24 cellular contexts compared by ENCODE assay signal in genomic region chr6:101806241-101806640, GRCh38.
DNase-seq lines count a peak whose midpoint lies in the region; ATAC-seq, FAIRE-seq and TF ChIP-seq lines count a peak whose summit lies in the region.
"Had no signal": no experiment of that assay in that cellular context is flagged by ENCODE, and none has a peak within 500 bp of the region (broad histone marks: within the 10 kb centered on the region; RNA-seq: fewer than 3 reads in every experiment).

No MANE protein-coding gene starts in this region.

- peaks cover 15% of the 10 kb centered on the region for H3K4me1 Mint-ChIP-seq in chondrocyte (ENCODE audit: low read depth)
- H3K4me1 Mint-ChIP-seq: neural crest cell had no signal

- ATAC-seq in GM21381 (IDR thresholded peaks at IDR 0.05; ENCODE audit: unreplicated experiment): no peak
- ATAC-seq: sciatic nerve had no signal

- H3K4me3 ChIP-seq in osteoblast (ENCODE audit: insufficient read depth, low read length) (no peak overlapping the region), esophagus muscularis mucosa (no peak overlapping the region), adrenal gland (no peak overlapping the region)
- H3K4me3 ChIP-seq: lung, vagina had no signal

- TF ChIP-seq POLR2A in esophagus muscularis mucosa (IDR thresholded peaks at IDR 0.05; ENCODE audit: low read depth) (no peak), adrenal gland (IDR thresholded peaks at IDR 0.05) (no peak)

- no peak for TF ChIP-seq EP300 in esophagus muscularis mucosa (IDR thresholded peaks at IDR 0.05)

- H2AFZ ChIP-seq in osteoblast (ENCODE audit: low read length): no peak overlapping the region

- H3K4me3 Mint-ChIP-seq in chondrocyte (ENCODE audit: unreplicated experiment): no peak overlapping the region
- H3K4me3 Mint-ChIP-seq: CD4-positive, alpha-beta T cell; H9; neural crest cell had no signal

- no peaks in the 10 kb centered on the region for H4K20me1 ChIP-seq in osteoblast (ENCODE audit: insufficient read depth, low read length)

- H3K27me3 ChIP-seq in osteoblast (ENCODE audit: insufficient read depth, low read length) (no peaks in the 10 kb centered on the region), esophagus muscularis mucosa (no peaks in the 10 kb centered on the region), adrenal gland (no peaks in the 10 kb centered on the region)
- H3K27me3 ChIP-seq: vagina had no signal

- 58% methylated on average over 1 of the region's 1 CpG for WGBS in esophagus muscularis mucosa
- WGBS in adrenal gland, 4 donors: 56 to 65% (median 61%) methylated on average over 1 of the region's 1 CpG

- intact Hi-C loops in esophagus muscularis mucosa (cut with DNase I) (no loop called here), adrenal gland (cut with DNase I) (no loop called here)

- peak; percentile 95 for FAIRE-seq in RCC 7860 (lab: Jason Lieb, UNC)
- FAIRE-seq: endometrium, GM18507 had no signal

- H3K4me1 ChIP-seq in osteoblast (ENCODE audit: insufficient read depth, low read length) (peaks cover 10% of the 10 kb centered on the region), esophagus muscularis mucosa (no peaks in the 10 kb centered on the region), adrenal gland (replicated peaks in 1 of 2) (no peaks in the 10 kb centered on the region)
- H3K4me1 ChIP-seq: vagina had no signal

- peak overlapping the region; percentile 43 for H3K4me2 ChIP-seq in osteoblast (ENCODE audit: insufficient read depth, low read length)

- no peaks in the 10 kb centered on the region for H3K36me3 Mint-ChIP-seq in chondrocyte (ENCODE audit: low read depth)

- H3K9me3 Mint-ChIP-seq in chondrocyte (ENCODE audit: low read depth): no peaks in the 10 kb centered on the region
- H3K9me3 Mint-ChIP-seq: H9, neural crest cell had no signal

- TF ChIP-seq CTCF in chondrocyte (IDR thresholded peaks at IDR 0.05): no peak
- TF ChIP-seq CTCF in osteoblast (IDR thresholded peaks at IDR 0.05; ENCODE audit: extremely low read depth, low read depth, low read length): no peak
- no peak for TF ChIP-seq CTCF in esophagus muscularis mucosa (IDR thresholded peaks at IDR 0.05)
- no peak for TF ChIP-seq CTCF in adrenal gland (IDR thresholded peaks at IDR 0.05)

- H3K27ac ChIP-seq in osteoblast (ENCODE audit: low read depth, low read length) (peak overlapping the region; percentile 45), esophagus muscularis mucosa (replicated peaks in 1 of 4) (no peak overlapping the region), adrenal gland (no peak overlapping the region)
- H3K27ac ChIP-seq: vagina, VCaP had no signal

- H3K27me3 Mint-ChIP-seq in chondrocyte (ENCODE audit: low read depth): peaks cover 1% of the 10 kb centered on the region
- H3K27me3 Mint-ChIP-seq: CD4-positive, alpha-beta T cell had no signal

- H3K9me3 ChIP-seq in osteoblast (ENCODE audit: low read depth, low read length) (no peaks in the 10 kb centered on the region), esophagus muscularis mucosa (no peaks in the 10 kb centered on the region), adrenal gland (replicated peaks in 1 of 3) (no peaks in the 10 kb centered on the region)
- H3K9me3 ChIP-seq: vagina had no signal

- H3K36me3 ChIP-seq in osteoblast (ENCODE audit: insufficient read depth, low read length) (no peaks in the 10 kb centered on the region), esophagus muscularis mucosa (no peaks in the 10 kb centered on the region), adrenal gland (replicated peaks in 1 of 2) (no peaks in the 10 kb centered on the region)
- H3K36me3 ChIP-seq: vagina had no signal

- DNase-seq in GM03348 (ENCODE audit: low spot score) (peak; percentile 40), RCC 7860 (ENCODE audit: low spot score) (peak; percentile 93), chondrocyte (ENCODE audit: low spot score) (no peak), osteoblast (ENCODE audit: insufficient read length, low spot score, missing footprints) (no peak), esophagus muscularis mucosa (ENCODE audit: extremely low spot score) (no peak), adrenal gland (no peak)
- DNase-seq in activated effector memory CD4-positive, alpha-beta T cell treated with anti-CD3 and anti-CD28 coated beads, Interleukin-2, amount 50 U/mL, for 16 hours: no peak
- DNase-seq: activated CD8-positive, alpha-beta memory T cell treated with anti-CD3 and anti-CD28 coated beads for 24 hours; activated gamma-delta T cell; caudate nucleus; CD4-positive, alpha-beta T cell; GDM1; H9; NCI-H2107; SIG-M5; stimulated activated naive CD4-positive, alpha-beta T cell treated with Interleukin-2 at 50 U/mL for 16 hours had no signal

- H3K27ac Mint-ChIP-seq in chondrocyte (ENCODE audit: unreplicated experiment): peak overlapping the region; percentile 60
- H3K27ac Mint-ChIP-seq: CD4-positive, alpha-beta T cell; H9 had no signal

- H3K79me2 ChIP-seq in osteoblast (ENCODE audit: insufficient read depth, low read length): no peaks in the 10 kb centered on the region

Comparison
In these comparisons a context has a peak if more than half of its experiments do, and no peak if none do; other contexts are left out.
1. DNase-seq: peak in GM03348 (single experiment) and RCC 7860 (single experiment); none in chondrocyte (single experiment), osteoblast (single experiment), esophagus muscularis mucosa (single experiment), adrenal gland (0 of 7) and activated effector memory CD4-positive, alpha-beta T cell treated with anti-CD3 and anti-CD28 coated beads, Interleukin-2, amount 50 U/mL, for 16 hours (single experiment).